17 cellular contexts compared by ENCODE assay signal in genomic region chr15:20344601-20345400, GRCh38.
A peak's percentile ranks its signal among the peaks of the same experiment; 100 is the strongest.
DNase-seq lines count a peak whose midpoint lies in the region; ATAC-seq and TF ChIP-seq lines count a peak whose summit lies in the region.
"Had no signal": no experiment of that assay in that cellular context is flagged by ENCODE, and none has a peak within 500 bp of the region (broad histone marks: within the 10 kb centered on the region; RNA-seq: fewer than 3 reads in every experiment).

No MANE protein-coding gene starts in this region.

- H3K9me3 Mint-ChIP-seq in activated naive CD8-positive, alpha-beta T cell treated with anti-CD3 and anti-CD28 coated beads, Interleukin-2, amount 50 U/mL, for 24 hours: no peaks in the 10 kb centered on the region
- H3K9me3 Mint-ChIP-seq in activated naive CD8-positive, alpha-beta T cell treated with anti-CD3 and anti-CD28 coated beads for 36 hours: no peaks in the 10 kb centered on the region
- H3K9me3 Mint-ChIP-seq: activated T-cell treated with anti-CD3 and anti-CD28 coated beads, Interleukin-2, amount 50 U/mL, for 24 hours; stimulated activated naive B cell treated with anti-CD40 and anti-IgM and Interleukin-4, amounts not matched to agents 10 μg/mL and 1 μg/mL and 100 μg/mL, for 72 hours had no signal

- peaks cover 0 to 27% (median 12%) of the 10 kb centered on the region in 4 donors for H3K9me3 ChIP-seq in Peyer's patch
- peaks cover 7% of the 10 kb centered on the region for H3K9me3 ChIP-seq in upper lobe of right lung
- H3K9me3 ChIP-seq in thyroid gland: no peaks in the 10 kb centered on the region

- no peak overlapping the region for H3K4me3 Mint-ChIP-seq in activated naive CD8-positive, alpha-beta T cell treated with anti-CD3 and anti-CD28 coated beads, Interleukin-2, amount 50 U/mL, for 24 hours
- no peak overlapping the region for H3K4me3 Mint-ChIP-seq in activated naive CD8-positive, alpha-beta T cell treated with anti-CD3 and anti-CD28 coated beads for 36 hours
- H3K4me3 Mint-ChIP-seq: activated T-cell treated with anti-CD3 and anti-CD28 coated beads, Interleukin-2, amount 50 U/mL, for 24 hours; stimulated activated naive B cell treated with anti-CD40 and anti-IgM and Interleukin-4, amounts not matched to agents 10 μg/mL and 1 μg/mL and 100 μg/mL, for 72 hours had no signal

- H3K27me3 ChIP-seq in Peyer's patch (no peaks in the 10 kb centered on the region), upper lobe of right lung (no peaks in the 10 kb centered on the region), thyroid gland (no peaks in the 10 kb centered on the region)

- TF ChIP-seq POLR2A in Peyer's patch (IDR thresholded peaks at IDR 0.05) (no peak), thyroid gland (IDR thresholded peaks at IDR 0.05) (no peak)

- no peak for TF ChIP-seq CTCF in Peyer's patch (IDR thresholded peaks at IDR 0.05)
- no peak for TF ChIP-seq CTCF in upper lobe of right lung (IDR thresholded peaks at IDR 0.05)
- no peak for TF ChIP-seq CTCF in thyroid gland (IDR thresholded peaks at IDR 0.05)

- WGBS in thyroid gland, 2 donors: 70 to 78% methylated on average over 12 of the region's 12 CpGs

- H3K27me3 Mint-ChIP-seq in activated naive CD8-positive, alpha-beta T cell treated with anti-CD3 and anti-CD28 coated beads, Interleukin-2, amount 50 U/mL, for 24 hours: no peaks in the 10 kb centered on the region
- H3K27me3 Mint-ChIP-seq in activated naive CD8-positive, alpha-beta T cell treated with anti-CD3 and anti-CD28 coated beads for 36 hours: no peaks in the 10 kb centered on the region

- H3K4me1 ChIP-seq in Peyer's patch: peaks cover 0 to 8% (median 0%) of the 10 kb centered on the region in 4 donors
- no peaks in the 10 kb centered on the region for H3K4me1 ChIP-seq in upper lobe of right lung
- no peaks in the 10 kb centered on the region for H3K4me1 ChIP-seq in thyroid gland
- H3K4me1 ChIP-seq: Caco-2 had no signal

- peak; percentile 2 for DNase-seq in activated naive CD8-positive, alpha-beta T cell treated with anti-CD3 and anti-CD28 coated beads, Interleukin-2, amount 50 U/mL, for 24 hours
- DNase-seq in activated naive CD8-positive, alpha-beta T cell treated with anti-CD3 and anti-CD28 coated beads for 36 hours: no peak
- DNase-seq in Peyer's patch (peak in 2 of 3 donors; percentile 39 to 43), islet precursor cell (peak; percentile 60), upper lobe of right lung (peak; percentile 75), thyroid gland (no peak)
- no peak for DNase-seq in stimulated activated CD4-positive, alpha-beta T cell treated with anti-CD3 and anti-CD28 coated beads, Interleukin-15, amount 100 ng/mL, for 24 hours
- DNase-seq: activated T-cell treated with anti-CD3 and anti-CD28 coated beads, Interleukin-2, amount 50 U/mL, for 24 hours; glutamatergic neuron; NCI-H1694; stimulated activated naive B cell treated with anti-CD40 and anti-IgM and Interleukin-4, amounts not matched to agents 10 μg/mL and 1 μg/mL and 100 μg/mL, for 72 hours had no signal

- H3K36me3 ChIP-seq in Peyer's patch (no peaks in the 10 kb centered on the region), upper lobe of right lung (no peaks in the 10 kb centered on the region), thyroid gland (no peaks in the 10 kb centered on the region)

- H3K4me3 ChIP-seq in Peyer's patch (no peak overlapping the region), upper lobe of right lung (no peak overlapping the region), thyroid gland (replicated peaks in 1 of 3) (no peak overlapping the region)

- no peak overlapping the region for H3K27ac ChIP-seq in Peyer's patch
- H3K27ac ChIP-seq in upper lobe of right lung: no peak overlapping the region
- H3K27ac ChIP-seq in thyroid gland: no peak overlapping the region
- H3K27ac ChIP-seq: KMS-11 had no signal

- H3K27ac Mint-ChIP-seq in activated naive CD8-positive, alpha-beta T cell treated with anti-CD3 and anti-CD28 coated beads, Interleukin-2, amount 50 U/mL, for 24 hours: no peak overlapping the region
- no peak overlapping the region for H3K27ac Mint-ChIP-seq in activated naive CD8-positive, alpha-beta T cell treated with anti-CD3 and anti-CD28 coated beads for 36 hours
- H3K27ac Mint-ChIP-seq: activated T-cell treated with anti-CD3 and anti-CD28 coated beads, Interleukin-2, amount 50 U/mL, for 24 hours; stimulated activated naive B cell treated with anti-CD40 and anti-IgM and Interleukin-4, amounts not matched to agents 10 μg/mL and 1 μg/mL and 100 μg/mL, for 72 hours had no signal

- intact Hi-C loops in upper lobe of right lung (cut with DNase I): no loop called here
- intact Hi-C loops in thyroid gland (cut with DNase I): no loop called here

- H3K4me1 Mint-ChIP-seq in activated naive CD8-positive, alpha-beta T cell treated with anti-CD3 and anti-CD28 coated beads, Interleukin-2, amount 50 U/mL, for 24 hours: no peaks in the 10 kb centered on the region
- H3K4me1 Mint-ChIP-seq in activated naive CD8-positive, alpha-beta T cell treated with anti-CD3 and anti-CD28 coated beads for 36 hours: no peaks in the 10 kb centered on the region
- H3K4me1 Mint-ChIP-seq: stimulated activated naive B cell treated with anti-CD40 and anti-IgM and Interleukin-4, amounts not matched to agents 10 μg/mL and 1 μg/mL and 100 μg/mL, for 72 hours had no signal

- H3K36me3 Mint-ChIP-seq in activated naive CD8-positive, alpha-beta T cell treated with anti-CD3 and anti-CD28 coated beads, Interleukin-2, amount 50 U/mL, for 24 hours (ENCODE audit: low read depth): no peaks in the 10 kb centered on the region
- no peaks in the 10 kb centered on the region for H3K36me3 Mint-ChIP-seq in activated naive CD8-positive, alpha-beta T cell treated with anti-CD3 and anti-CD28 coated beads for 36 hours
- H3K36me3 Mint-ChIP-seq: stimulated activated naive B cell treated with anti-CD40 and anti-IgM and Interleukin-4, amounts not matched to agents 10 μg/mL and 1 μg/mL and 100 μg/mL, for 72 hours had no signal

- no peak for ATAC-seq in activated naive CD8-positive, alpha-beta T cell treated with anti-CD3 and anti-CD28 coated beads, Interleukin-2, amount 50 U/mL, for 24 hours
- no peak for ATAC-seq in upper lobe of right lung
- ATAC-seq in HG03571 (IDR thresholded peaks at IDR 0.05; ENCODE audit: unreplicated experiment): no peak
- ATAC-seq: activated CD4-positive, CD25-positive, alpha-beta regulatory T cell treated with anti-CD3 and anti-CD28 coated beads, Interleukin-2, amount 50 U/mL, for 24 hours; HCT116; Panc1; stimulated activated naive B cell treated with anti-CD40 and anti-IgM and Interleukin-4, amounts not matched to agents 10 μg/mL and 1 μg/mL and 100 μg/mL, for 72 hours had no signal

Comparison
In these comparisons a context has a peak if more than half of its experiments do, and no peak if none do; other contexts are left out.
1. DNase-seq: peak in activated naive CD8-positive, alpha-beta T cell treated with anti-CD3 and anti-CD28 coated beads, Interleukin-2, amount 50 U/mL, for 24 hours (single experiment), Peyer's patch (2 of 3), islet precursor cell (single experiment) and upper lobe of right lung (single experiment); none in activated naive CD8-positive, alpha-beta T cell treated with anti-CD3 and anti-CD28 coated beads for 36 hours (single experiment), stimulated activated CD4-positive, alpha-beta T cell treated with anti-CD3 and anti-CD28 coated beads, Interleukin-15, amount 100 ng/mL, for 24 hours (single experiment) and thyroid gland (0 of 2).